ENCODE assay signal across 8 cellular contexts in the genomic region with DNA sequence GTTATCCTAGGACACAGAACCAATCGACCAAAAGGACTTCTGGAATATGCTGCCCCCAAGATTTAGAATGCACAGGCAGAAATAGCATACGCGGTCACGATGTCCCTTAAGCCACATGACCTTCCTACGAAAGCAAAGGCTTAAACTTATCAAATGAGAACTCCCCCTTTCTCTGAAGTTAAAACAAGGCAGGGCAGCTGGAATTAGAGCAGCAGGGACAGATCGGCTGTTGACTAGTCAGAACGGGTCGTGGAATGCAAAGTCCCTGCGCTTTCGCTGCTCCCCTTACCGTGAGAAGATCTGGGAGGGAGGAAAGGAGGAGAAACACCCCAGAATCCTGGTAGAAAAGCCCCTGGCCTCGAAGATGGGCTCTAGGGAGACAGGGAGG. TPM values are rescaled to one million over a fixed set of nuclear protein-coding genes. Genes with fewer than 3 reads are reported as not detected.
DNase-seq lines count a peak whose midpoint lies in the region; ATAC-seq and TF ChIP-seq lines count a peak whose summit lies in the region.

No MANE protein-coding gene starts in this region.

- H3K9me3 ChIP-seq in fibroblast of lung (ENCODE audit: control insufficient read depth, insufficient read depth, low read depth, low read length) (no peaks in the 10 kb centered on the region), aorta (ENCODE audit: control insufficient read depth, low read length) (no peaks in the 10 kb centered on the region)

- H3K27ac ChIP-seq in fibroblast of lung (ENCODE audit: insufficient read depth, low read length) (peak overlapping the region; percentile 95), aorta (ENCODE audit: low read depth in 1 of 2, low read length in 2 of 2) (peak overlapping the region; percentile 74 to 99)

- H3K36me3 ChIP-seq in fibroblast of lung (ENCODE audit: control insufficient read depth, insufficient read depth, low read length) (no peaks in the 10 kb centered on the region), aorta (ENCODE audit: control insufficient read depth in 1 of 2, insufficient read depth in 2 of 2, low read length in 1 of 2) (no peaks in the 10 kb centered on the region)

- DNase-seq in COLO829 (ENCODE audit: low spot score), result peak; percentile 83
- peak; percentile 61 for DNase-seq in NCI-H345 (lab: John Stamatoyannopoulos, UW)
- peak; percentile 92 to 96 for DNase-seq in fibroblast of lung (ENCODE audit: low read depth in 2 of 2)
- DNase-seq in myocyte (ENCODE audit: low read depth), result peak; percentile 96
- peak in 1 of 2 donors; percentile 78 for DNase-seq in aorta

- H3K4me1 ChIP-seq in fibroblast of lung (ENCODE audit: control insufficient read depth, extremely low read depth, insufficient read depth, low read length) (no peaks in the 10 kb centered on the region), aorta (ENCODE audit: control insufficient read depth in 1 of 2, insufficient read depth in 2 of 2, low read length in 2 of 2) (peaks cover 2 to 4% of the 10 kb centered on the region in 2 donors)

- peak overlapping the region; percentile 71 to 93 (median 83) for H3K4me3 ChIP-seq in fibroblast of lung (replicated peaks in 1 of 4; ENCODE audit: control extremely low read depth in 1 of 4, insufficient read depth in 1 of 4, low read depth in 3 of 4, low read length in 4 of 4)
- peak overlapping the region; percentile 56 to 86 for H3K4me3 ChIP-seq in aorta (ENCODE audit: low read length in 2 of 2)

- peaks cover 60% of the 10 kb centered on the region for H3K79me2 ChIP-seq in fibroblast of lung (ENCODE audit: control insufficient read depth, insufficient read depth, low read length)

- no peaks in the 10 kb centered on the region for H3K27me3 ChIP-seq in fibroblast of lung (ENCODE audit: control insufficient read depth, insufficient read depth, low read length)
- H3K27me3 ChIP-seq in aorta (ENCODE audit: control insufficient read depth in 1 of 2, insufficient read depth in 2 of 2, low read length in 1 of 2), result no peaks in the 10 kb centered on the region

- H3K9ac ChIP-seq in fibroblast of lung (ENCODE audit: insufficient read depth, low read length), result peak overlapping the region; percentile 94

- WGBS in aorta, 2 donors, result 0 to 1% methylated on average over 12 of the region's 12 CpGs

- peak in 1 of 2 donors; percentile 2 for TF ChIP-seq CTCF in fibroblast of lung (conservative IDR thresholded peaks at IDR 0.05 in 1 of 2, IDR thresholded peaks at IDR 0.05 in 1 of 2; ENCODE audit: low read depth in 1 of 2, low read length in 2 of 2)

- H2AFZ ChIP-seq in fibroblast of lung (ENCODE audit: low read length), result peak overlapping the region; percentile 39

- intact Hi-C loops in aorta (cut with DNase I), result loop anchor here (1.0 to 10.0 kb wide), 11 partner anchors 55 to 546 kb away; a partner anchor contains a TSS

- H4K20me1 ChIP-seq in fibroblast of lung (ENCODE audit: control insufficient read depth, extremely low read depth, insufficient read depth, low read length), result no peaks in the 10 kb centered on the region

- H3K4me2 ChIP-seq in fibroblast of lung (ENCODE audit: extremely low read depth, insufficient read depth, low read length), result peak overlapping the region; percentile 96

- ATAC-seq in GM19023 (IDR thresholded peaks at IDR 0.05; ENCODE audit: unreplicated experiment) (peak; percentile 18), HG03196 (IDR thresholded peaks at IDR 0.05; ENCODE audit: unreplicated experiment) (peak; percentile 29), aorta (ENCODE audit: low FRiP score) (peak; percentile 87)
- peak; percentile 12 to 13 for ATAC-seq in activated CD4-positive, CD25-positive, alpha-beta regulatory T cell treated with anti-CD3 and anti-CD28 coated beads, Interleukin-2, amount 50 U/mL, for 24 hours

RNA-seq across cellular contexts. Expression of a gene that starts 0.8 kb away (rescaled TPM):
- 12.4 and 14.1 TPM in 2 replicates for total RNA-seq in fibroblast of lung
- polyA plus RNA-seq in fibroblast of lung, result 12.3 and 17.7 TPM in 2 replicates
- polyA plus RNA-seq in fibroblast of lung (2012), result 6.8 and 8.2 TPM in 2 replicates
- polyA minus RNA-seq in fibroblast of lung (ENCODE audit: low replicate concordance), result 4.5 and 4.8 TPM in 2 replicates
- 18.0 and 18.2 TPM in 2 replicates for total RNA-seq in myocyte
- 4.4 TPM for polyA plus RNA-seq in myocyte (2012)
- total RNA-seq in aorta, result 10 to 100 TPM; 15.6 to 18.8 TPM
- 1 to 10 TPM; 3.3 to 6.7 TPM for polyA plus RNA-seq in aorta

Comparison
In these comparisons a context has a peak if more than half of its experiments do, and no peak if none do; other contexts are left out.
1. ATAC-seq: peak in every context shown above with its lines; median percentile 87 in aorta; 29 in HG03196; 18 in GM19023; 12 in activated CD4-positive, CD25-positive, alpha-beta regulatory T cell treated with anti-CD3 and anti-CD28 coated beads, Interleukin-2, amount 50 U/mL, for 24 hours.